Comparison of ENCODE assay signal across 29 cellular contexts in genomic region chr1:117679868-117680267, GRCh38.
"Had no signal": no experiment of that assay in that cellular context is flagged by ENCODE, and none has a peak within 500 bp of the region (broad histone marks: within the 10 kb centered on the region; RNA-seq: fewer than 3 reads in every experiment).

No MANE protein-coding gene starts in this region.

- ATAC-seq: activated CD8-positive, alpha-beta memory T cell treated with anti-CD3 and anti-CD28 coated beads, Interleukin-2, amount 10 ng/mL, durations not matched to agents 7 days and 5 days; activated naive CD4-positive, alpha-beta T cell treated with anti-CD3 and anti-CD28 coated beads, Interleukin-2, amount 50 U/mL, for 72 hours; activated naive CD8-positive, alpha-beta T cell treated with anti-CD3 and anti-CD28 coated beads, Interleukin-2, amount 50 U/mL, for 24 hours; activated T-cell treated with anti-CD3 and anti-CD28 coated beads, Interleukin-2, amount 50 U/mL, for 4 hours; T-helper 17 cell had no signal

- H3K36me3 ChIP-seq: ascending aorta, MG63, Peyer's patch, SJSA1 had no signal

- H3K9me3 ChIP-seq: ascending aorta, MG63, Peyer's patch, SJSA1 had no signal

- DNase-seq: activated B cell treated with CpG ODN at 0.5 μM for 24 hours; activated CD4-positive, alpha-beta T cell treated with anti-CD3 and anti-CD28 coated beads for 1 hour; activated CD4-positive, alpha-beta T cell treated with anti-CD3 and anti-CD28 coated beads, Interleukin-2, amount 10 ng/mL, durations not matched to agents 24 days and 14 days; activated CD4-positive, alpha-beta T cell treated with anti-CD3 and anti-CD28 coated beads, Interleukin-2, amount 50 U/mL, for 48 hours; activated effector memory CD4-positive, alpha-beta T cell treated with anti-CD3 and anti-CD28 coated beads, Interleukin-2, amount 50 U/mL, for 16 hours; activated naive CD4-positive, alpha-beta T cell treated with Interleukin-2 at 50 U/mL for 16 hours; activated naive CD8-positive, alpha-beta T cell treated with anti-CD3 and anti-CD28 coated beads, Interleukin-2, amount 50 U/mL, for 24 hours; activated T-cell treated with anti-CD3 and anti-CD28 coated beads, Interleukin-2, amount 50 U/mL, for 4 hours; amniotic stem cell; MG63; MV-4-11; NCI-H1092 treated with DMSO at 0.1 percent for 48 hours; NCI-H1417 treated with DMSO at 0.1 percent for 48 hours; NCI-H1694; NCI-H2029; NCI-H2107; NCI-H345; NCI-H510A; NCI-H526 treated with DMSO at 0.1 percent for 48 hours; NCI-H82; SHP77; T-helper 17 cell; T-helper 9 cell had no signal

- H3K4me3 ChIP-seq: ascending aorta, MG63, Peyer's patch, SJSA1 had no signal

- H3K27ac ChIP-seq: ascending aorta, RWPE1, SJSA1 had no signal

- H3K27me3 ChIP-seq: ascending aorta, MG63, Peyer's patch, SJSA1 had no signal
